Comparison of ENCODE assay signal across 31 cellular contexts in genomic region chr2:9203006-9203405, GRCh38. TPM values are rescaled to one million over a fixed set of nuclear protein-coding genes. Genes with fewer than 3 reads are reported as not detected.
"Had no signal": no experiment of that assay in that cellular context is flagged by ENCODE, and none has a peak within 500 bp of the region (broad histone marks: within the 10 kb centered on the region; RNA-seq: fewer than 3 reads in every experiment).

No MANE protein-coding gene starts in this region.

- DNase-seq: activated CD4-positive, alpha-beta memory T cell treated with anti-CD3 and anti-CD28 coated beads for 36 hours; activated CD4-positive, alpha-beta T cell treated with anti-CD3 and anti-CD28 coated beads for 36 hours; activated CD4-positive, alpha-beta T cell treated with anti-CD3 and anti-CD28 coated beads, Interleukin-2, amount 10 ng/mL, durations not matched to agents 24 days and 14 days; activated CD4-positive, CD25-positive, alpha-beta regulatory T cell; activated CD4-positive, CD25-positive, alpha-beta regulatory T cell treated with anti-CD3 and anti-CD28 coated beads, Interleukin-2, amount 50 U/mL, for 72 hours; activated CD8-positive, alpha-beta memory T cell treated with anti-CD3 and anti-CD28 coated beads, Interleukin-2, amount 10 ng/mL, durations not matched to agents 7 days and 5 days; activated CD8-positive, alpha-beta memory T cell treated with anti-CD3 and anti-CD28 coated beads, Interleukin-2, amount 50 U/mL, for 4 hours; activated CD8-positive, alpha-beta T cell treated with anti-CD3 and anti-CD28 coated beads, Interleukin-2, amount 10 ng/mL, durations not matched to agents 7 days and 5 days; activated gamma-delta T cell; activated naive CD4-positive, alpha-beta T cell; activated naive CD4-positive, alpha-beta T cell treated with anti-CD3 and anti-CD28 coated beads, Interleukin-2, amount 10 ng/mL, durations not matched to agents 7 days and 5 days; activated naive CD8-positive, alpha-beta T cell treated with anti-CD3 and anti-CD28 coated beads, Interleukin-2, amount 10 ng/mL, durations not matched to agents 7 days and 5 days; activated T-cell treated with anti-CD3 and anti-CD28 coated beads, Interleukin-2, amount 50 U/mL, for 1 hour; activated T-cell treated with anti-CD3 and anti-CD28 coated beads, Interleukin-2, amount 50 U/mL, for 72 hours; central memory CD4-positive, alpha-beta T cell; cerebellar nuclear complex; colonic mucosa; effector CD8-positive, alpha-beta T cell; esophagus squamous epithelium; foreskin melanocyte; heart right ventricle; T-helper 2 cell had no signal

- H3K27ac Mint-ChIP-seq: activated CD4-positive, alpha-beta memory T cell treated with anti-CD3 and anti-CD28 coated beads for 36 hours; activated CD4-positive, alpha-beta T cell treated with anti-CD3 and anti-CD28 coated beads for 36 hours; activated CD4-positive, alpha-beta T cell treated with anti-CD3 and anti-CD28 coated beads, Interleukin-2, amount 10 ng/mL, durations not matched to agents 24 days and 14 days; activated CD8-positive, alpha-beta memory T cell treated with anti-CD3 and anti-CD28 coated beads, Interleukin-2, amount 10 ng/mL, durations not matched to agents 7 days and 5 days; activated CD8-positive, alpha-beta T cell treated with anti-CD3 and anti-CD28 coated beads, Interleukin-2, amount 10 ng/mL, durations not matched to agents 7 days and 5 days; activated naive CD4-positive, alpha-beta T cell treated with anti-CD3 and anti-CD28 coated beads, Interleukin-2, amount 10 ng/mL, durations not matched to agents 7 days and 5 days; activated naive CD4-positive, alpha-beta T cell treated with anti-CD3 and anti-CD28 coated beads, Interleukin-2, amount 50 U/mL, for 72 hours; activated naive CD8-positive, alpha-beta T cell treated with anti-CD3 and anti-CD28 coated beads, Interleukin-2, amount 10 ng/mL, durations not matched to agents 7 days and 5 days; activated T-cell treated with anti-CD3 and anti-CD28 coated beads, Interleukin-2, amount 50 U/mL, for 72 hours had no signal

- H3K4me1 ChIP-seq: ascending aorta, breast epithelium, colonic mucosa had no signal

- H3K9me3 ChIP-seq: ascending aorta, breast epithelium, colonic mucosa, esophagus squamous epithelium, gastroesophageal sphincter, heart right ventricle had no signal

- H3K4me3 Mint-ChIP-seq: activated CD4-positive, alpha-beta memory T cell treated with anti-CD3 and anti-CD28 coated beads for 36 hours; activated CD4-positive, alpha-beta T cell treated with anti-CD3 and anti-CD28 coated beads for 36 hours; activated CD4-positive, alpha-beta T cell treated with anti-CD3 and anti-CD28 coated beads, Interleukin-2, amount 10 ng/mL, durations not matched to agents 24 days and 14 days; activated CD8-positive, alpha-beta memory T cell treated with anti-CD3 and anti-CD28 coated beads, Interleukin-2, amount 10 ng/mL, durations not matched to agents 7 days and 5 days; activated CD8-positive, alpha-beta T cell treated with anti-CD3 and anti-CD28 coated beads, Interleukin-2, amount 10 ng/mL, durations not matched to agents 7 days and 5 days; activated naive CD4-positive, alpha-beta T cell treated with anti-CD3 and anti-CD28 coated beads, Interleukin-2, amount 10 ng/mL, durations not matched to agents 7 days and 5 days; activated naive CD8-positive, alpha-beta T cell treated with anti-CD3 and anti-CD28 coated beads, Interleukin-2, amount 10 ng/mL, durations not matched to agents 7 days and 5 days; activated T-cell treated with anti-CD3 and anti-CD28 coated beads, Interleukin-2, amount 50 U/mL, for 72 hours had no signal

- H3K27me3 ChIP-seq: ascending aorta, breast epithelium, colonic mucosa, gastroesophageal sphincter had no signal

- H3K36me3 Mint-ChIP-seq: activated CD4-positive, alpha-beta memory T cell treated with anti-CD3 and anti-CD28 coated beads for 36 hours; activated CD8-positive, alpha-beta memory T cell treated with anti-CD3 and anti-CD28 coated beads, Interleukin-2, amount 10 ng/mL, durations not matched to agents 7 days and 5 days; activated naive CD4-positive, alpha-beta T cell treated with anti-CD3 and anti-CD28 coated beads, Interleukin-2, amount 10 ng/mL, durations not matched to agents 7 days and 5 days; activated naive CD4-positive, alpha-beta T cell treated with anti-CD3 and anti-CD28 coated beads, Interleukin-2, amount 50 U/mL, for 72 hours; activated naive CD8-positive, alpha-beta T cell treated with anti-CD3 and anti-CD28 coated beads, Interleukin-2, amount 10 ng/mL, durations not matched to agents 7 days and 5 days; brain had no signal

- ATAC-seq: activated CD4-positive, alpha-beta T cell treated with anti-CD3 and anti-CD28 coated beads for 36 hours; activated CD8-positive, alpha-beta memory T cell treated with anti-CD3 and anti-CD28 coated beads, Interleukin-2, amount 10 ng/mL, durations not matched to agents 7 days and 5 days; activated CD8-positive, alpha-beta T cell treated with anti-CD3 and anti-CD28 coated beads, Interleukin-2, amount 10 ng/mL, durations not matched to agents 7 days and 5 days; activated naive CD4-positive, alpha-beta T cell treated with anti-CD3 and anti-CD28 coated beads, Interleukin-2, amount 50 U/mL, for 72 hours; activated T-cell treated with anti-CD3 and anti-CD28 coated beads, Interleukin-2, amount 50 U/mL, for 72 hours; gastroesophageal sphincter; heart right ventricle had no signal

- H3K9me3 Mint-ChIP-seq: activated CD4-positive, alpha-beta memory T cell treated with anti-CD3 and anti-CD28 coated beads for 36 hours; activated CD4-positive, alpha-beta T cell treated with anti-CD3 and anti-CD28 coated beads, Interleukin-2, amount 10 ng/mL, durations not matched to agents 24 days and 14 days; activated naive CD4-positive, alpha-beta T cell treated with anti-CD3 and anti-CD28 coated beads, Interleukin-2, amount 10 ng/mL, durations not matched to agents 7 days and 5 days; activated naive CD4-positive, alpha-beta T cell treated with anti-CD3 and anti-CD28 coated beads, Interleukin-2, amount 50 U/mL, for 72 hours; activated naive CD8-positive, alpha-beta T cell treated with anti-CD3 and anti-CD28 coated beads, Interleukin-2, amount 10 ng/mL, durations not matched to agents 7 days and 5 days; activated T-cell treated with anti-CD3 and anti-CD28 coated beads, Interleukin-2, amount 50 U/mL, for 72 hours; brain had no signal

- H3K4me3 ChIP-seq: ascending aorta, breast epithelium, cardiac muscle cell, colonic mucosa, esophagus squamous epithelium, gastroesophageal sphincter, heart right ventricle had no signal

- FAIRE-seq: endometrium, endothelial cell of umbilical vein had no signal

- H3K36me3 ChIP-seq: ascending aorta, breast epithelium, cardiac muscle cell, colonic mucosa, esophagus squamous epithelium, gastroesophageal sphincter, heart right ventricle had no signal

- H3K27ac ChIP-seq: ascending aorta, breast epithelium, cardiac muscle cell, colonic mucosa, epithelial cell of prostate, esophagus squamous epithelium, heart right ventricle had no signal

RNA-seq across cellular contexts. Expression of gene ASAP2, which starts 3.6 kb away (rescaled TPM):
- total RNA-seq: activated CD8-positive, alpha-beta T cell treated with anti-CD3 and anti-CD28 coated beads, Interleukin-2, amount 10 ng/mL, durations not matched to agents 7 days and 5 days; activated naive CD8-positive, alpha-beta T cell treated with anti-CD3 and anti-CD28 coated beads, Interleukin-2, amount 10 ng/mL, durations not matched to agents 7 days and 5 days had no signal
